Comparison of ENCODE assay signal across 21 cellular contexts in genomic region chr15:37217567-37217966, GRCh38.
"Had no signal": no experiment of that assay in that cellular context is flagged by ENCODE, and none has a peak within 500 bp of the region (broad histone marks: within the 10 kb centered on the region; RNA-seq: fewer than 3 reads in every experiment).

No MANE protein-coding gene starts in this region.

- H3K27ac ChIP-seq: body of pancreas, tibial artery had no signal

- DNase-seq: activated CD4-positive, alpha-beta T cell treated with anti-CD3 and anti-CD28 coated beads, Interleukin-2, amount 10 ng/mL, durations not matched to agents 24 days and 14 days; activated CD4-positive, CD25-positive, alpha-beta regulatory T cell; activated CD8-positive, alpha-beta T cell treated with anti-CD3 and anti-CD28 coated beads for 36 hours; activated gamma-delta T cell treated with Interleukin-2 at 50 U/mL for 16 hours; anterior cingulate cortex; body of pancreas; glutamatergic neuron; hippocampal formation; kidney glomerular epithelial cell; nucleus accumbens; small intestine; stimulated activated CD4-positive, alpha-beta T cell treated with anti-CD3 and anti-CD28 coated beads, Interleukin-2, amount 100 ng/mL, for 24 hours; stimulated activated naive CD8-positive, alpha-beta T cell treated with anti-CD3 and anti-CD28 coated beads, Interleukin-15, amount 100 ng/mL, for 72 hours; T-helper 17 cell; tibial artery had no signal

- H3K9me3 ChIP-seq: tibial artery had no signal

- H3K4me1 Mint-ChIP-seq: activated CD4-positive, alpha-beta T cell treated with anti-CD3 and anti-CD28 coated beads, Interleukin-2, amount 10 ng/mL, durations not matched to agents 24 days and 14 days; activated naive CD4-positive, alpha-beta T cell treated with anti-CD3 and anti-CD28 coated beads, Interleukin-2, amount 50 U/mL, for 24 hours; memory B cell; nephron; stimulated activated effector memory CD8-positive, alpha-beta T cell treated with anti-CD3 and anti-CD28 coated beads, Interleukin-12 subunit alpha, Interleukin-12 subunit beta, amount 100 ng/mL, for 72 hours; stimulated activated naive CD8-positive, alpha-beta T cell treated with anti-CD3 and anti-CD28 coated beads, Interleukin-15, amount 100 ng/mL, for 72 hours; T-helper 17 cell had no signal

- ATAC-seq: activated CD8-positive, alpha-beta T cell treated with anti-CD3 and anti-CD28 coated beads for 36 hours; body of pancreas; sciatic nerve; stimulated activated effector memory CD8-positive, alpha-beta T cell treated with anti-CD3 and anti-CD28 coated beads, Interleukin-12 subunit alpha, Interleukin-12 subunit beta, amount 100 ng/mL, for 72 hours; stimulated activated naive CD8-positive, alpha-beta T cell treated with anti-CD3 and anti-CD28 coated beads, Interleukin-15, amount 100 ng/mL, for 72 hours; T-helper 17 cell had no signal

- H3K4me3 ChIP-seq: body of pancreas, tibial artery had no signal

- H3K36me3 Mint-ChIP-seq: activated naive CD4-positive, alpha-beta T cell treated with anti-CD3 and anti-CD28 coated beads, Interleukin-2, amount 50 U/mL, for 24 hours; memory B cell; stimulated activated effector memory CD8-positive, alpha-beta T cell treated with anti-CD3 and anti-CD28 coated beads, Interleukin-12 subunit alpha, Interleukin-12 subunit beta, amount 100 ng/mL, for 72 hours had no signal

- H3K27me3 ChIP-seq: body of pancreas, tibial artery had no signal

- H3K9me3 Mint-ChIP-seq: activated CD4-positive, alpha-beta T cell treated with anti-CD3 and anti-CD28 coated beads, Interleukin-2, amount 10 ng/mL, durations not matched to agents 24 days and 14 days; activated naive CD4-positive, alpha-beta T cell treated with anti-CD3 and anti-CD28 coated beads, Interleukin-2, amount 50 U/mL, for 24 hours; activated T-helper 1 cell treated with anti-CD3 and anti-CD28 coated beads, Interleukin-12 subunit alpha, Interleukin-12 subunit beta, Interleukin-2, Interleukin-4 antibody, amounts not matched to agents 30 ng/mL and 10 ng/mL and 1 ng/mL, durations not matched to agents 14 hours and 24 hours and 36 hours had no signal

- H3K27ac Mint-ChIP-seq: activated CD4-positive, alpha-beta T cell treated with anti-CD3 and anti-CD28 coated beads, Interleukin-2, amount 10 ng/mL, durations not matched to agents 24 days and 14 days; activated CD8-positive, alpha-beta T cell treated with anti-CD3 and anti-CD28 coated beads for 36 hours; activated naive CD4-positive, alpha-beta T cell treated with anti-CD3 and anti-CD28 coated beads, Interleukin-2, amount 50 U/mL, for 24 hours; activated T-helper 1 cell treated with anti-CD3 and anti-CD28 coated beads, Interleukin-12 subunit alpha, Interleukin-12 subunit beta, Interleukin-2, Interleukin-4 antibody, amounts not matched to agents 30 ng/mL and 10 ng/mL and 1 ng/mL, durations not matched to agents 14 hours and 24 hours and 36 hours; memory B cell; nephron; stimulated activated effector memory CD8-positive, alpha-beta T cell treated with anti-CD3 and anti-CD28 coated beads, Interleukin-12 subunit alpha, Interleukin-12 subunit beta, amount 100 ng/mL, for 72 hours; stimulated activated naive CD8-positive, alpha-beta T cell treated with anti-CD3 and anti-CD28 coated beads, Interleukin-15, amount 100 ng/mL, for 72 hours; T-helper 17 cell had no signal

- H3K4me3 Mint-ChIP-seq: activated CD4-positive, alpha-beta T cell treated with anti-CD3 and anti-CD28 coated beads, Interleukin-2, amount 10 ng/mL, durations not matched to agents 24 days and 14 days; activated CD8-positive, alpha-beta T cell treated with anti-CD3 and anti-CD28 coated beads for 36 hours; activated naive CD4-positive, alpha-beta T cell treated with anti-CD3 and anti-CD28 coated beads, Interleukin-2, amount 50 U/mL, for 24 hours; activated T-helper 1 cell treated with anti-CD3 and anti-CD28 coated beads, Interleukin-12 subunit alpha, Interleukin-12 subunit beta, Interleukin-2, Interleukin-4 antibody, amounts not matched to agents 30 ng/mL and 10 ng/mL and 1 ng/mL, durations not matched to agents 14 hours and 24 hours and 36 hours; memory B cell; nephron; stimulated activated effector memory CD8-positive, alpha-beta T cell treated with anti-CD3 and anti-CD28 coated beads, Interleukin-12 subunit alpha, Interleukin-12 subunit beta, amount 100 ng/mL, for 72 hours; stimulated activated naive CD8-positive, alpha-beta T cell treated with anti-CD3 and anti-CD28 coated beads, Interleukin-15, amount 100 ng/mL, for 72 hours; T-helper 17 cell had no signal

- H3K27me3 Mint-ChIP-seq: activated CD4-positive, alpha-beta T cell treated with anti-CD3 and anti-CD28 coated beads, Interleukin-2, amount 10 ng/mL, durations not matched to agents 24 days and 14 days; activated CD8-positive, alpha-beta T cell treated with anti-CD3 and anti-CD28 coated beads for 36 hours; memory B cell; stimulated activated naive CD8-positive, alpha-beta T cell treated with anti-CD3 and anti-CD28 coated beads, Interleukin-15, amount 100 ng/mL, for 72 hours; T-helper 17 cell had no signal

- H3K36me3 ChIP-seq: tibial artery had no signal
